In genomic region chr6:111971866-111972532, GRCh38 we compare ENCODE assay signal across 11 cellular contexts.
DNase-seq lines count a peak whose midpoint lies in the region; ATAC-seq and TF ChIP-seq lines count a peak whose summit lies in the region.
"Had no signal": no experiment of that assay in that cellular context is flagged by ENCODE, and none has a peak within 500 bp of the region (broad histone marks: within the 10 kb centered on the region; RNA-seq: fewer than 3 reads in every experiment).

No MANE protein-coding gene starts in this region.

- H3K4me3 ChIP-seq in esophagus muscularis mucosa, result no peak overlapping the region
- H3K4me3 ChIP-seq: A549 had no signal

- ATAC-seq in activated CD4-positive, alpha-beta T cell treated with anti-CD3 and anti-CD28 coated beads for 36 hours, result no peak
- peak; percentile 39 for ATAC-seq in stimulated activated effector memory CD8-positive, alpha-beta T cell treated with anti-CD3 and anti-CD28 coated beads, Interleukin-12 subunit alpha, Interleukin-12 subunit beta, amount 100 ng/mL, for 72 hours
- no peak for ATAC-seq in HG02852 (IDR thresholded peaks at IDR 0.05; ENCODE audit: unreplicated experiment)
- ATAC-seq in GM19324 (IDR thresholded peaks at IDR 0.05; ENCODE audit: low FRiP score, unreplicated experiment), result no peak
- ATAC-seq: stimulated activated memory B cell treated with anti-CD40 and anti-IgM and Interleukin-4, amounts not matched to agents 10 μg/mL and 1 μg/mL and 100 μg/mL, for 72 hours had no signal

- no peak for TF ChIP-seq POLR2A in esophagus muscularis mucosa (IDR thresholded peaks at IDR 0.05; ENCODE audit: low read depth)

- H3K9me3 Mint-ChIP-seq in activated CD4-positive, alpha-beta T cell treated with anti-CD3 and anti-CD28 coated beads for 36 hours (ENCODE audit: low read depth), result no peaks in the 10 kb centered on the region
- no peaks in the 10 kb centered on the region for H3K9me3 Mint-ChIP-seq in activated CD4-positive, alpha-beta T cell treated with anti-CD3 and anti-CD28 coated beads, Interleukin-2, amount 10 ng/mL, durations not matched to agents 7 days and 5 days
- no peaks in the 10 kb centered on the region for H3K9me3 Mint-ChIP-seq in stimulated activated effector memory CD8-positive, alpha-beta T cell treated with anti-CD3 and anti-CD28 coated beads, Interleukin-12 subunit alpha, Interleukin-12 subunit beta, amount 100 ng/mL, for 72 hours
- H3K9me3 Mint-ChIP-seq: stimulated activated memory B cell treated with anti-CD40 and anti-IgM and Interleukin-4, amounts not matched to agents 10 μg/mL and 1 μg/mL and 100 μg/mL, for 72 hours had no signal

- peaks cover 4 to 15% (median 11%) of the 10 kb centered on the region in 4 donors for H3K4me1 ChIP-seq in esophagus muscularis mucosa

- POLR2A ChIA-PET in activated CD4-positive, alpha-beta T cell treated with anti-CD3 and anti-CD28 coated beads for 36 hours (lab: Charles Lee), result interaction anchor here (1.7 to 2.0 kb wide), 2 partner anchors 18 to 98 kb away, joined by 5 to 11 read pairs; partner anchors contain the start of gene FYN
- POLR2A ChIA-PET in activated CD4-positive, alpha-beta T cell treated with anti-CD3 and anti-CD28 coated beads, Interleukin-2, amount 10 ng/mL, durations not matched to agents 7 days and 5 days (lab: Charles Lee), result no interaction called here

- no peaks in the 10 kb centered on the region for H3K27me3 ChIP-seq in esophagus muscularis mucosa

- H3K9me3 ChIP-seq in esophagus muscularis mucosa, result no peaks in the 10 kb centered on the region
- H3K9me3 ChIP-seq: A549 had no signal

- H3K36me3 ChIP-seq in esophagus muscularis mucosa, result no peaks in the 10 kb centered on the region

- no peak for TF ChIP-seq CTCF in esophagus muscularis mucosa (IDR thresholded peaks at IDR 0.05)

- H3K27ac Mint-ChIP-seq in activated CD4-positive, alpha-beta T cell treated with anti-CD3 and anti-CD28 coated beads for 36 hours, result peak overlapping the region; percentile 90
- no peak overlapping the region for H3K27ac Mint-ChIP-seq in activated CD4-positive, alpha-beta T cell treated with anti-CD3 and anti-CD28 coated beads, Interleukin-2, amount 10 ng/mL, durations not matched to agents 7 days and 5 days
- H3K27ac Mint-ChIP-seq in stimulated activated effector memory CD8-positive, alpha-beta T cell treated with anti-CD3 and anti-CD28 coated beads, Interleukin-12 subunit alpha, Interleukin-12 subunit beta, amount 100 ng/mL, for 72 hours, result no peak overlapping the region
- H3K27ac Mint-ChIP-seq: stimulated activated memory B cell treated with anti-CD40 and anti-IgM and Interleukin-4, amounts not matched to agents 10 μg/mL and 1 μg/mL and 100 μg/mL, for 72 hours had no signal

- peaks cover 70% of the 10 kb centered on the region for H3K4me1 Mint-ChIP-seq in activated CD4-positive, alpha-beta T cell treated with anti-CD3 and anti-CD28 coated beads for 36 hours
- peaks cover 50% of the 10 kb centered on the region for H3K4me1 Mint-ChIP-seq in activated CD4-positive, alpha-beta T cell treated with anti-CD3 and anti-CD28 coated beads, Interleukin-2, amount 10 ng/mL, durations not matched to agents 7 days and 5 days
- peaks cover 51% of the 10 kb centered on the region for H3K4me1 Mint-ChIP-seq in stimulated activated effector memory CD8-positive, alpha-beta T cell treated with anti-CD3 and anti-CD28 coated beads, Interleukin-12 subunit alpha, Interleukin-12 subunit beta, amount 100 ng/mL, for 72 hours
- H3K4me1 Mint-ChIP-seq: stimulated activated memory B cell treated with anti-CD40 and anti-IgM and Interleukin-4, amounts not matched to agents 10 μg/mL and 1 μg/mL and 100 μg/mL, for 72 hours had no signal

- peak overlapping the region in 3 of 4 donors; percentile 63 to 68 (median 65) for H3K27ac ChIP-seq in esophagus muscularis mucosa (replicated peaks in 1 of 4)
- H3K27ac ChIP-seq: A549 had no signal

- WGBS in esophagus muscularis mucosa, result 97% methylated on average over 5 of the region's 5 CpGs

- CTCF ChIA-PET in activated CD4-positive, alpha-beta T cell treated with anti-CD3 and anti-CD28 coated beads for 36 hours (lab: Charles Lee), result interaction anchor here (1.1 to 3.6 kb wide), 5 partner anchors 25 to 262 kb away, joined by 4 to 23 read pairs (median 5); no protein-coding TSS in a partner anchor
- CTCF ChIA-PET in activated CD4-positive, alpha-beta T cell treated with anti-CD3 and anti-CD28 coated beads, Interleukin-2, amount 10 ng/mL, durations not matched to agents 7 days and 5 days (lab: Charles Lee), result interaction anchor here (0.7 to 1.3 kb wide), 5 partner anchors 8 to 133 kb away, joined by 3 to 4 read pairs (median 3); no protein-coding TSS in a partner anchor

- no peak for TF ChIP-seq EP300 in esophagus muscularis mucosa (IDR thresholded peaks at IDR 0.05)

- intact Hi-C loops in activated CD4-positive, alpha-beta T cell treated with anti-CD3 and anti-CD28 coated beads for 36 hours (cut with DNase I, micrococcal nuclease), result loop anchor here (2.0 to 5.0 kb wide), 7 partner anchors 21 to 489 kb away; partner anchors contain the start of genes FYN (in 2 of the 2) and REV3L (in 1 of the 2)
- intact Hi-C loops in esophagus muscularis mucosa (cut with DNase I), result no loop called here

- no peaks in the 10 kb centered on the region for H3K36me3 Mint-ChIP-seq in activated CD4-positive, alpha-beta T cell treated with anti-CD3 and anti-CD28 coated beads for 36 hours (ENCODE audit: low read depth)
- H3K36me3 Mint-ChIP-seq in activated CD4-positive, alpha-beta T cell treated with anti-CD3 and anti-CD28 coated beads, Interleukin-2, amount 10 ng/mL, durations not matched to agents 7 days and 5 days (ENCODE audit: low read depth), result no peaks in the 10 kb centered on the region
- H3K36me3 Mint-ChIP-seq in stimulated activated effector memory CD8-positive, alpha-beta T cell treated with anti-CD3 and anti-CD28 coated beads, Interleukin-12 subunit alpha, Interleukin-12 subunit beta, amount 100 ng/mL, for 72 hours, result peaks cover 4% of the 10 kb centered on the region
- H3K36me3 Mint-ChIP-seq: stimulated activated memory B cell treated with anti-CD40 and anti-IgM and Interleukin-4, amounts not matched to agents 10 μg/mL and 1 μg/mL and 100 μg/mL, for 72 hours had no signal

- H3K27me3 Mint-ChIP-seq in activated CD4-positive, alpha-beta T cell treated with anti-CD3 and anti-CD28 coated beads for 36 hours, result no peaks in the 10 kb centered on the region
- peaks cover 3% of the 10 kb centered on the region for H3K27me3 Mint-ChIP-seq in activated CD4-positive, alpha-beta T cell treated with anti-CD3 and anti-CD28 coated beads, Interleukin-2, amount 10 ng/mL, durations not matched to agents 7 days and 5 days

- H3K4me3 Mint-ChIP-seq in activated CD4-positive, alpha-beta T cell treated with anti-CD3 and anti-CD28 coated beads for 36 hours, result no peak overlapping the region
- no peak overlapping the region for H3K4me3 Mint-ChIP-seq in activated CD4-positive, alpha-beta T cell treated with anti-CD3 and anti-CD28 coated beads, Interleukin-2, amount 10 ng/mL, durations not matched to agents 7 days and 5 days
- H3K4me3 Mint-ChIP-seq in stimulated activated effector memory CD8-positive, alpha-beta T cell treated with anti-CD3 and anti-CD28 coated beads, Interleukin-12 subunit alpha, Interleukin-12 subunit beta, amount 100 ng/mL, for 72 hours, result no peak overlapping the region
- H3K4me3 Mint-ChIP-seq: stimulated activated memory B cell treated with anti-CD40 and anti-IgM and Interleukin-4, amounts not matched to agents 10 μg/mL and 1 μg/mL and 100 μg/mL, for 72 hours had no signal

- DNase-seq in activated CD4-positive, alpha-beta T cell treated with anti-CD3 and anti-CD28 coated beads for 36 hours, result no peak
- no peak for DNase-seq in activated CD4-positive, alpha-beta T cell treated with anti-CD3 and anti-CD28 coated beads, Interleukin-2, amount 10 ng/mL, durations not matched to agents 7 days and 5 days
- peak; percentile 79 for DNase-seq in MV-4-11 (lab: John Stamatoyannopoulos, UW)
- no peak for DNase-seq in esophagus muscularis mucosa (ENCODE audit: extremely low spot score)
- DNase-seq in stimulated activated effector memory CD8-positive, alpha-beta T cell treated with anti-CD3 and anti-CD28 coated beads, Interleukin-12 subunit alpha, Interleukin-12 subunit beta, amount 100 ng/mL, for 72 hours (ENCODE audit: low spot score in 2 of 2), result no peak
- DNase-seq in NCI-H1048 (lab: John Stamatoyannopoulos, UW), result no peak
- DNase-seq: islet precursor cell had no signal
